Comparison of ENCODE assay signal across 25 cellular contexts in genomic region chr2:131143803-131144202, GRCh38.
"Had no signal": no experiment of that assay in that cellular context is flagged by ENCODE, and none has a peak within 500 bp of the region (broad histone marks: within the 10 kb centered on the region; RNA-seq: fewer than 3 reads in every experiment).

No MANE protein-coding gene starts in this region.

- H3K4me3 ChIP-seq: cardiac muscle cell, lower lobe of right lung, mucosa of descending colon, sigmoid colon, tibial nerve had no signal

- H3K4me1 Mint-ChIP-seq: WTC11 had no signal

- FAIRE-seq: kidney had no signal

- H3K9me3 Mint-ChIP-seq: activated naive CD8-positive, alpha-beta T cell treated with anti-CD3 and anti-CD28 coated beads for 36 hours; activated T-cell treated with anti-CD3 and anti-CD28 coated beads, Interleukin-2, amount 50 U/mL, for 24 hours; activated T-helper 2 cell treated with anti-CD3 and anti-CD28 coated beads, Interferon-gamma antibody, Interleukin-2, Interleukin-4, amounts not matched to agents 10 μg/mL and 5 μg/mL and 100 μg/mL, durations not matched to agents 14 hours and 24 hours and 36 hours; naive B cell; T-cell; WTC11 had no signal

- H3K9me3 ChIP-seq: lower lobe of right lung, mucosa of descending colon, sigmoid colon, tibial nerve had no signal

- H3K27me3 Mint-ChIP-seq: activated CD4-positive, alpha-beta T cell treated with anti-CD3 and anti-CD28 coated beads for 36 hours; activated naive CD8-positive, alpha-beta T cell treated with anti-CD3 and anti-CD28 coated beads for 36 hours; activated T-cell treated with anti-CD3 and anti-CD28 coated beads, Interleukin-2, amount 50 U/mL, for 24 hours; naive B cell; T-cell had no signal

- H3K4me1 ChIP-seq: tibial nerve had no signal

- H3K27ac ChIP-seq: cardiac muscle cell, epithelial cell of prostate, lower lobe of right lung, sigmoid colon, tibial nerve had no signal

- H3K27ac Mint-ChIP-seq: activated naive CD8-positive, alpha-beta T cell treated with anti-CD3 and anti-CD28 coated beads for 36 hours; activated T-cell treated with anti-CD3 and anti-CD28 coated beads, Interleukin-2, amount 50 U/mL, for 24 hours; activated T-helper 2 cell treated with anti-CD3 and anti-CD28 coated beads, Interferon-gamma antibody, Interleukin-2, Interleukin-4, amounts not matched to agents 10 μg/mL and 5 μg/mL and 100 μg/mL, durations not matched to agents 14 hours and 24 hours and 36 hours; WTC11 had no signal

- DNase-seq: activated CD4-positive, alpha-beta T cell treated with anti-CD3 and anti-CD28 coated beads for 36 hours; activated CD4-positive, alpha-beta T cell treated with anti-CD3 and anti-CD28 coated beads, Interleukin-2, amount 50 U/mL, for 4 hours; activated CD8-positive, alpha-beta memory T cell treated with anti-CD3 and anti-CD28 coated beads for 24 hours; activated CD8-positive, alpha-beta memory T cell treated with anti-CD3 and anti-CD28 coated beads, Interleukin-2, amount 50 U/mL, for 4 hours; activated naive CD4-positive, alpha-beta T cell; activated naive CD8-positive, alpha-beta T cell treated with anti-CD3 and anti-CD28 coated beads for 36 hours; activated T-cell treated with anti-CD3 and anti-CD28 coated beads, Interleukin-2, amount 50 U/mL, for 24 hours; amniotic stem cell; kidney; lower lobe of right lung; mesendoderm; mucosa of descending colon; naive B cell; nucleus accumbens; retina; sigmoid colon; stimulated activated CD4-positive, alpha-beta T cell treated with anti-CD3 and anti-CD28 coated beads, Interleukin-4, amount 100 ng/mL, for 24 hours; stimulated activated naive CD8-positive, alpha-beta T cell treated with anti-CD3 and anti-CD28 coated beads, Interleukin-15, Interleukin-2, amounts not matched to agents 100 U/mL and 50 U/mL, for 24 hours; T-cell had no signal

- ATAC-seq: activated CD4-positive, alpha-beta T cell treated with anti-CD3 and anti-CD28 coated beads for 36 hours; left lobe of liver; lower lobe of right lung; mucosa of descending colon; stimulated activated naive CD8-positive, alpha-beta T cell treated with anti-CD3 and anti-CD28 coated beads, Interleukin-15, Interleukin-2, amounts not matched to agents 100 U/mL and 50 U/mL, for 24 hours; T-cell; WTC11 had no signal

- H3K4me3 Mint-ChIP-seq: activated CD4-positive, alpha-beta T cell treated with anti-CD3 and anti-CD28 coated beads for 36 hours; activated naive CD8-positive, alpha-beta T cell treated with anti-CD3 and anti-CD28 coated beads for 36 hours; activated T-cell treated with anti-CD3 and anti-CD28 coated beads, Interleukin-2, amount 50 U/mL, for 24 hours; naive B cell; T-cell; WTC11 had no signal

- H3K27me3 ChIP-seq: cardiac muscle cell, sigmoid colon, tibial nerve had no signal
